In the genomic region with DNA sequence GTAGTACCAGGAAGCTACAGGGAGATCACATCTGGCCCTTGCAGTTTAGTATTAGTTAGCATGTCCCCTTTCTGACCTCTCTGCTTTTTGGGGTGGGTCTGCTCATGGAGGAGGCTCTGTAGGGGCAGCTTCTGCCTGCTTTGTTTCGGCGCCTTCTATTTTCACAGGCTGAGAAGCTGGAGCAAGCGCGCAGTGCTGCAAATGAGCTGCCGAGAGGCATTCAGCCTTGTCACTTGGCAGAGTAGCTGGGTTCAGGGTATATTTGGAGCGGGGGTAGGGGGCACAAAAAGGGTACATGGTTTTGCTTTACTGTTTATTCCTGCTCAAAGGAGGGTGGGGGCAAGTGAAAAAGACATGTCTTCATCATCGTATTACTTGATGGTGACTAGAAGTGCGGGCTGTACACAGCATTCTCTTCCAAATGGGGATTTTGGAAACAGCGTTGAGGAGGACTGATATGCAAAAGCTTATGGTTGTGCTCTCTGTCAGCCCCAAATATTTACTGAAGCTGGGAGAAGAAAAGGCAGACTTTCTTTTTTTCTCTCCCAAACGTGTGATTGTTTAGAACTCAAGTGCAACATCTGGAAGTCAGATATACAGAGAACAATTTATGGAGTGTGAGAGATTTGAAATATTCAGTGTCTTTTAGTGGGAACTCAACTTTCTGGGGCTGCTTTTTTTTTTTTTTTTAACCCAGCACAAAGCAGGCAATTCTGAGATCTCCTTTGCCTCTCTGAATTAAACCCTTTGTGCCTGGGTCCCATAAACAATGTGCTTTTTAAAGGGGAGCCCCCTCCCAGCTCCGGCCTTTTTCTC, we compare ENCODE assay signal across 8 cellular contexts.
DNase-seq lines count a peak whose midpoint lies in the region; ATAC-seq, FAIRE-seq and TF ChIP-seq lines count a peak whose summit lies in the region.

No MANE protein-coding gene starts in this region.

- H3K4me2 ChIP-seq in PC-9 = no peak overlapping the region

- H3K27ac Mint-ChIP-seq in activated CD8-positive, alpha-beta T cell treated with anti-CD3 and anti-CD28 coated beads for 36 hours = peak overlapping the region; percentile 99

- H3K4me3 ChIP-seq in HAP-1 = peak overlapping the region; percentile 49
- H3K4me3 ChIP-seq in iPS DF 6.9 (ENCODE audit: low read length) = peak overlapping the region; percentile 22; the same call in 1 of the 2 replicates
- H3K4me3 ChIP-seq in small intestine (ENCODE audit: low read depth in 1 of 2, low read length in 2 of 2) = peak overlapping the region in 1 of 2 donors; percentile 68
- no peak overlapping the region for H3K4me3 ChIP-seq in PC-9

- H3K27ac ChIP-seq in iPS DF 6.9 (ENCODE audit: low read length) (no peak overlapping the region), small intestine (ENCODE audit: low read depth in 1 of 2, low read length in 1 of 2) (peak overlapping the region; percentile 39 to 89), PC-9 (no peak overlapping the region)

- no peaks in the 10 kb centered on the region for H3K9me2 ChIP-seq in PC-9 (ENCODE audit: insufficient read depth)

- no TSS peak for BruUV-seq in PC-9 (replicated peaks; lab: Mats Ljungman, UMichigan)

- ATAC-seq in activated CD8-positive, alpha-beta T cell treated with anti-CD3 and anti-CD28 coated beads for 36 hours = no peak
- ATAC-seq in HG02981 (IDR thresholded peaks at IDR 0.05; ENCODE audit: unreplicated experiment) (no peak), HG03469 (IDR thresholded peaks at IDR 0.05; ENCODE audit: unreplicated experiment) (no peak)

- DNase-seq in HAP-1 (ENCODE audit: low spot score in 2 of 2) (no peak), iPS DF 6.9 (ENCODE audit: low read depth, low spot score) (no peak), small intestine (no peak), NCI-H2107 treated with DMSO at 0.1 percent for 48 hours (lab: John Stamatoyannopoulos, UW; ENCODE audit: unreplicated experiment) (no peak), PC-9 (no peak)
- DNase-seq in activated CD8-positive, alpha-beta T cell treated with anti-CD3 and anti-CD28 coated beads for 36 hours = peak; percentile 49

- peaks cover 27% of the 10 kb centered on the region for H3K4me1 ChIP-seq in HAP-1
- no peaks in the 10 kb centered on the region; the same call in 1 of the 2 replicates for H3K4me1 ChIP-seq in iPS DF 6.9 (ENCODE audit: control insufficient read depth, insufficient read depth, low read length)
- peaks cover 0 to 3% of the 10 kb centered on the region in 2 donors for H3K4me1 ChIP-seq in small intestine (ENCODE audit: control insufficient read depth in 2 of 2, insufficient read depth in 1 of 2, low read depth in 1 of 2, low read length in 1 of 2)
- no peaks in the 10 kb centered on the region for H3K4me1 ChIP-seq in PC-9 (replicated peaks; ENCODE audit: insufficient read depth)

- peaks cover 37% of the 10 kb centered on the region for H3K4me1 Mint-ChIP-seq in activated CD8-positive, alpha-beta T cell treated with anti-CD3 and anti-CD28 coated beads for 36 hours (ENCODE audit: low read depth)

- no peaks in the 10 kb centered on the region for H3K79me2 ChIP-seq in PC-9 (ENCODE audit: low read depth)

- CTCF ChIA-PET in activated CD8-positive, alpha-beta T cell treated with anti-CD3 and anti-CD28 coated beads for 36 hours (lab: Charles Lee) = interaction anchor here (0.9 to 6.9 kb wide), 19 partner anchors 10 to 158 kb away, joined by 3 to 100 read pairs (median 4); no protein-coding TSS in a partner anchor
- CTCF ChIA-PET in PC-9 (lab: Charles Lee) = no interaction called here

- H3K9me3 Mint-ChIP-seq in activated CD8-positive, alpha-beta T cell treated with anti-CD3 and anti-CD28 coated beads for 36 hours = peaks cover 8% of the 10 kb centered on the region

- H2AFZ ChIP-seq in PC-9 = no peak overlapping the region

- POLR2A ChIA-PET in activated CD8-positive, alpha-beta T cell treated with anti-CD3 and anti-CD28 coated beads for 36 hours (lab: Charles Lee) = interaction anchor here (0.7 to 14.3 kb wide), 15 partner anchors 14 to 390 kb away, joined by 3 to 261 read pairs (median 4); no protein-coding TSS in a partner anchor
- POLR2A ChIA-PET in PC-9 (lab: Charles Lee; ENCODE audit: unreplicated experiment) = no interaction called here

- H3K9me3 ChIP-seq in HAP-1 (no peaks in the 10 kb centered on the region), iPS DF 6.9 (ENCODE audit: control insufficient read depth, insufficient read depth, low read length) (no peaks in the 10 kb centered on the region), small intestine (ENCODE audit: control insufficient read depth, low read depth) (no peaks in the 10 kb centered on the region), PC-9 (ENCODE audit: insufficient read depth, low read depth) (no peaks in the 10 kb centered on the region)

- FAIRE-seq in small intestine (lab: Jason Lieb, UNC) = no peak

- H4K20me1 ChIP-seq in PC-9 (ENCODE audit: insufficient read depth) = no peaks in the 10 kb centered on the region

- no peaks in the 10 kb centered on the region for H3F3A ChIP-seq in PC-9 (ENCODE audit: insufficient read depth, low read depth)

- H3K36me3 ChIP-seq in HAP-1 (replicated peaks) (no peaks in the 10 kb centered on the region), iPS DF 6.9 (ENCODE audit: control insufficient read depth, insufficient read depth, low read length) (no peaks in the 10 kb centered on the region), small intestine (ENCODE audit: control insufficient read depth in 2 of 2, insufficient read depth in 2 of 2, low read length in 2 of 2) (no peaks in the 10 kb centered on the region), PC-9 (ENCODE audit: low read depth) (no peaks in the 10 kb centered on the region)

- intact Hi-C loops in activated CD8-positive, alpha-beta T cell treated with anti-CD3 and anti-CD28 coated beads for 36 hours (cut with micrococcal nuclease) = loop anchor here (2.0 to 5.0 kb wide), 2 partner anchors 13 to 52 kb away; no protein-coding TSS in a partner anchor
- intact Hi-C loops in PC-9 (cut with micrococcal nuclease; ENCODE audit: unreplicated experiment) = no loop called here

- in situ Hi-C loops in HAP-1 (cut with MboI; ENCODE audit: low sequenced_read_pairs) = no loop called here

- no CpG with 5 or more reads among the region's 11 CpGs for WGBS in iPS DF 6.9 (ENCODE audit: insufficient coverage, insufficient read length)
- WGBS in small intestine, 3 donors = 35 to 62% (median 47%) methylated on average over 11 of the region's 11 CpGs

- no peak overlapping the region for H3K4me3 Mint-ChIP-seq in activated CD8-positive, alpha-beta T cell treated with anti-CD3 and anti-CD28 coated beads for 36 hours

- H3K27me3 ChIP-seq in HAP-1 (ENCODE audit: low read depth) (no peaks in the 10 kb centered on the region), iPS DF 6.9 (ENCODE audit: control insufficient read depth, insufficient read depth, low read length) (no peaks in the 10 kb centered on the region), small intestine (ENCODE audit: control insufficient read depth in 2 of 2, insufficient read depth in 2 of 2, low read length in 2 of 2) (no peaks in the 10 kb centered on the region), PC-9 (ENCODE audit: insufficient read depth, low read depth) (peaks cover 39% of the 10 kb centered on the region)

- peaks cover 4% of the 10 kb centered on the region for H3K36me3 Mint-ChIP-seq in activated CD8-positive, alpha-beta T cell treated with anti-CD3 and anti-CD28 coated beads for 36 hours (ENCODE audit: low read depth)

- no peak for TF ChIP-seq CTCF in activated CD8-positive, alpha-beta T cell treated with anti-CD3 and anti-CD28 coated beads for 36 hours (IDR thresholded peaks at IDR 0.05)
- TF ChIP-seq CTCF in PC-9 (conservative IDR thresholded peaks at IDR 0.05) = no peak

- H3K27me3 Mint-ChIP-seq in activated CD8-positive, alpha-beta T cell treated with anti-CD3 and anti-CD28 coated beads for 36 hours = no peaks in the 10 kb centered on the region

Comparison
In these comparisons a context has a peak if more than half of its experiments do, and no peak if none do; other contexts are left out.
1. H3K27ac ChIP-seq: peak in small intestine (2 of 2); none in iPS DF 6.9 (single experiment) and PC-9 (single experiment).